In genomic region chr17:752002-752619, GRCh38 we compare ENCODE assay signal across 8 cellular contexts. TPM values are rescaled to one million over a fixed set of nuclear protein-coding genes. Genes with fewer than 3 reads are reported as not detected.
DNase-seq lines count a peak whose midpoint lies in the region; FAIRE-seq and TF ChIP-seq lines count a peak whose summit lies in the region.

TSS of gene GEMIN4 (minus strand) at chr17:752264. CDS start at chr17:752142, 122 bp downstream.

- peak within 1 kb of the TSS; percentile 80 for H3K4me2 ChIP-seq in neuronal stem cell (ENCODE audit: insufficient read depth, low read length, poor library complexity, severe bottlenecking)

- peak within 1 kb of the TSS; percentile 83 for H2BK5ac ChIP-seq in neuronal stem cell (ENCODE audit: low read length)

- peaks cover 21 to 42% of the 10 kb centered on the region in 2 donors for H3K36me3 ChIP-seq in neuronal stem cell (replicated peaks in 1 of 2; ENCODE audit: control insufficient read depth in 2 of 2, insufficient read depth in 2 of 2, low read length in 2 of 2)
- H3K36me3 ChIP-seq in subcutaneous abdominal adipose tissue (ENCODE audit: control insufficient read depth in 5 of 5, insufficient read depth in 5 of 5, low read length in 5 of 5), result peaks cover 0 to 20% (median 17%) of the 10 kb centered on the region in 5 donors

- H3K4ac ChIP-seq in neuronal stem cell (ENCODE audit: low read length), result peak within 1 kb of the TSS; percentile 53

- H4K8ac ChIP-seq in neuronal stem cell (ENCODE audit: low read depth, low read length), result peak within 1 kb of the TSS; percentile 45

- H3K4me3 ChIP-seq in neuronal stem cell (ENCODE audit: low read length in 2 of 2) (peak within 1 kb of the TSS; percentile 72 to 94), subcutaneous abdominal adipose tissue (ENCODE audit: low read depth in 1 of 5, low read length in 5 of 5) (peak within 1 kb of the TSS; percentile 75 to 86 (median 82))

- no peak within 1 kb of the TSS for H3K27ac ChIP-seq in neuronal stem cell (replicated peaks; ENCODE audit: low read length)
- H3K27ac ChIP-seq in subcutaneous abdominal adipose tissue (ENCODE audit: low read depth, low read length), result peak within 1 kb of the TSS; percentile 50

- H3K79me1 ChIP-seq in neuronal stem cell (ENCODE audit: low read depth, low read length), result peaks cover 16% of the 10 kb centered on the region

- H3K9me3 ChIP-seq in neuronal stem cell (replicated peaks in 1 of 2; ENCODE audit: control insufficient read depth in 2 of 2, insufficient read depth in 1 of 2, low read depth in 1 of 2, low read length in 2 of 2), result peaks cover 13 to 19% of the 10 kb centered on the region in 2 donors
- H3K9me3 ChIP-seq in subcutaneous abdominal adipose tissue (ENCODE audit: control insufficient read depth in 5 of 5, low read length in 5 of 5), result no peaks in the 10 kb centered on the region

- H3K27me3 ChIP-seq in neuronal stem cell (ENCODE audit: control insufficient read depth in 3 of 3, insufficient read depth in 3 of 3, low read depth in 1 of 3, low read length in 3 of 3), result no peaks in the 10 kb centered on the region
- H3K27me3 ChIP-seq in subcutaneous abdominal adipose tissue (ENCODE audit: control insufficient read depth in 5 of 5, insufficient read depth in 4 of 5, low read length in 5 of 5), result no peaks in the 10 kb centered on the region

- peak within 1 kb of the TSS; percentile 52 for H2BK120ac ChIP-seq in neuronal stem cell (ENCODE audit: low read depth, low read length)

- no peak for FAIRE-seq in frontal cortex (lab: Jason Lieb, UNC)

- peak within 1 kb of the TSS; percentile 99 for H3K18ac ChIP-seq in neuronal stem cell (ENCODE audit: low read length)

- H2BK15ac ChIP-seq in neuronal stem cell (ENCODE audit: low read length), result peak within 1 kb of the TSS; percentile 65

- H3K4me1 ChIP-seq in neuronal stem cell (ENCODE audit: control insufficient read depth in 2 of 2, insufficient read depth in 1 of 2, low read depth in 1 of 2, low read length in 2 of 2) (peaks cover 5 to 6% of the 10 kb centered on the region in 2 donors), subcutaneous abdominal adipose tissue (ENCODE audit: control insufficient read depth in 5 of 5, insufficient read depth in 5 of 5, low read length in 5 of 5) (peaks cover 6 to 25% (median 22%) of the 10 kb centered on the region in 5 donors)

- peak within 1 kb of the TSS; percentile 72 for H3K14ac ChIP-seq in neuronal stem cell (ENCODE audit: low read length)

- H2AK5ac ChIP-seq in neuronal stem cell (ENCODE audit: low read depth, low read length), result peak within 1 kb of the TSS; percentile 88

- peak within 1 kb of the TSS; percentile 98 for H3K9ac ChIP-seq in neuronal stem cell (ENCODE audit: low read depth, low read length, poor library complexity)
- peak within 1 kb of the TSS; percentile 59 to 89 (median 82) for H3K9ac ChIP-seq in subcutaneous abdominal adipose tissue (ENCODE audit: low read length in 5 of 5)

- peak within 1 kb of the TSS; percentile 47 for H4K91ac ChIP-seq in neuronal stem cell (ENCODE audit: low read depth, low read length, poor library complexity)

- H2BK12ac ChIP-seq in neuronal stem cell (ENCODE audit: low read length), result peak within 1 kb of the TSS; percentile 7

- WGBS in neuronal stem cell (ENCODE audit: extremely low coverage in 2 of 2, insufficient read length in 2 of 2, insufficient replicate concordance in 1 of 2), 2 donors, result no CpG with 5 or more reads among the region's 87 CpGs

- DNase-seq in GDM1 (lab: John Stamatoyannopoulos, UW), result peak; percentile 93
- DNase-seq in GOT3 (lab: John Stamatoyannopoulos, UW), result peak; percentile 63
- peak; percentile 86 for DNase-seq in SHP77 treated with DMSO at 0.1 percent for 48 hours (lab: John Stamatoyannopoulos, UW)
- DNase-seq in activated naive CD4-positive, alpha-beta T cell (lab: John Stamatoyannopoulos, UW), result peak; percentile 98 to 99 (median 99)
- DNase-seq in frontal cortex (ENCODE audit: low spot score in 2 of 2), result peak; percentile 97 to 98
- DNase-seq in neuronal stem cell (ENCODE audit: low spot score), result peak; percentile 90

- H2AFZ ChIP-seq in neuronal stem cell (ENCODE audit: low read length), result peak within 1 kb of the TSS; percentile 95

- TF ChIP-seq CTCF in LNCAP (IDR thresholded peaks at IDR 0.05), result peak; percentile 88

- H3K23ac ChIP-seq in neuronal stem cell (ENCODE audit: low read depth, low read length, poor library complexity), result peak within 1 kb of the TSS; percentile 74

RNA-seq across cellular contexts. Expression of gene GEMIN4, which starts in this region (rescaled TPM):
- total RNA-seq in frontal cortex, result 7.7 TPM
- polyA plus RNA-seq in neuronal stem cell (2013, experiment 1 of 2), result 23.9 TPM
- 22.5 TPM for polyA plus RNA-seq in neuronal stem cell (2013, experiment 2 of 2)
